Comparison of ENCODE assay signal across 8 cellular contexts in the genomic region with DNA sequence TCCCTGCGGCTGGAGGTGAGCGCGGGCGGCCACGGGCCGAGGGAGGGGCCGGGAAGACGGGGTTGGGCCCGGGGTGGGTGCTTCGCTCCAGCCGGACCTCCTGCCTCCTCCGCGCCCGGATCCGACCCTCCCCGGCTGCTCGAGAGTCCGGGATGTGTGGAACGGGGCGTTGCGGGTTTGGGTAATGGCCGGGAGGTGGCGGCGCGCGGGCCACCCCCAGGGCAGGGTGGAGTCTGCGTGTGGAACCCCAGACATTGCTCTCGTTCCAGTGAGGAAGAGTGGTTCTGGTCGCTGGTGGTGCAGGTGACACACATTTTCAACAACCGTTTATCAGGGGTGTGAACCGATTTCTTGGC. TPM values are rescaled to one million over a fixed set of nuclear protein-coding genes. Genes with fewer than 3 reads are reported as not detected.
DNase-seq lines count a peak whose midpoint lies in the region; ATAC-seq, FAIRE-seq and TF ChIP-seq lines count a peak whose summit lies in the region.

No MANE protein-coding gene starts in this region.

- POLR2A ChIA-PET in A549 (lab: Yijun Ruan, JAX), result no interaction called here

- H3K9me3 ChIP-seq in A549, result no peaks in the 10 kb centered on the region

- H3K4me2 ChIP-seq in A549, result peak overlapping the region; percentile 74

- TF ChIP-seq EP300 in A549 (IDR thresholded peaks at IDR 0.05), result no peak

- CTCF ChIA-PET in A549 (lab: Yijun Ruan, JAX), result no interaction called here

- TF ChIP-seq RAD21 in A549 (conservative IDR thresholded peaks at IDR 0.05 in 1 of 2, IDR thresholded peaks at IDR 0.05 in 1 of 2), result no peak

- FAIRE-seq in A549 (lab: Jason Lieb, UNC) (no peak), GM12891 (lab: Jason Lieb, UNC) (peak; percentile 80)

- TF ChIP-seq POLR2A in A549 (IDR thresholded peaks at IDR 0.05; ENCODE audit: low read length) (no peak), GM12891 (IDR thresholded peaks at IDR 0.05; ENCODE audit: low read depth, low read length) (no peak)

- ATAC-seq in A549 (peak; percentile 69 to 76), HG02852 (IDR thresholded peaks at IDR 0.05; ENCODE audit: unreplicated experiment) (peak; percentile 49)

- peak overlapping the region; percentile 90 to 100 for H3K27ac ChIP-seq in A549
- peak overlapping the region; percentile 79 for H3K27ac ChIP-seq in angular gyrus (ENCODE audit: low read depth, low read length)

- peak in 1 of 2 experiments; percentile 14 for DNase-seq in A549 (ENCODE audit: low read depth in 1 of 2, low spot score in 1 of 2)
- DNase-seq in GM12891 (ENCODE audit: insufficient read length, low spot score), result no peak
- peak; percentile 12 for DNase-seq in NCI-H460 (ENCODE audit: extremely low read depth, low read depth)
- DNase-seq in stimulated activated CD4-positive, alpha-beta T cell treated with anti-CD3 and anti-CD28 coated beads, Interleukin-1b, Interleukin-23, amount 100 ng/mL, for 4 hours (ENCODE audit: low read depth in 2 of 2), result peak; percentile 9 to 48
- no peak for DNase-seq in NCI-H510A (lab: John Stamatoyannopoulos, UW)

- H3K4me3 ChIP-seq in A549, result peak overlapping the region; percentile 97
- peak overlapping the region; percentile 89 for H3K4me3 ChIP-seq in iPS-11a (ENCODE audit: low read depth, low read length)

- TF ChIP-seq CTCF in A549 (IDR thresholded peaks at IDR 0.05), result no peak

- WGBS in A549 (ENCODE audit: missing lambda C conversion rate), result 0% methylated on average over 1 of the region's 31 CpGs

- H3K4me1 ChIP-seq in A549, result 0 out of 3 replicates have a peak, but pooled peaks cover 2% of the 10 kb centered on the region

TF ChIP-seq in A549, 52 proteins besides CTCF, POLR2A, EP300 and RAD21:
- TF ChIP-seq HOXB5 (CRISPR knock-in tag; IDR thresholded peaks at IDR 0.05) (no peak), EHF (CRISPR knock-in tag; IDR thresholded peaks at IDR 0.05) (no peak), SMC3 (IDR thresholded peaks at IDR 0.05) (no peak)

TF ChIP-seq in GM12891, 5 proteins besides CTCF, POLR2A, EP300 and RAD21:
- TF ChIP-seq SPI1 (IDR thresholded peaks at IDR 0.05; ENCODE audit: low read depth, low read length) (no peak), PAX5 (IDR thresholded peaks at IDR 0.05; ENCODE audit: insufficient read depth, low read length, severe bottlenecking) (no peak), TAF1 (IDR thresholded peaks at IDR 0.05; ENCODE audit: low read depth, low read length) (no peak), POLR2AphosphoS5 (IDR thresholded peaks at IDR 0.05; ENCODE audit: low read depth, low read length) (no peak), POU2F2 (IDR thresholded peaks at IDR 0.05; ENCODE audit: low read depth, low read length) (no peak)

RNA-seq across cellular contexts. Expression of gene ARHGEF7, which starts 38.8 kb away (rescaled TPM):
- polyA plus RNA-seq in A549 (2011; rRNA removed), result 23.1 and 23.9 TPM in 2 replicates
- 10.1 and 12.0 TPM in 2 replicates for polyA plus RNA-seq in A549 (2012; cell fraction: cytosol; rRNA removed)
- 26.3 and 37.9 TPM in 2 replicates for polyA plus RNA-seq in A549 (2012; cell fraction: nucleus; rRNA removed)
- 21.1 to 23.2 TPM (median 21.4 TPM) in 3 replicates for polyA plus RNA-seq in A549 (2017; fragmentation: RNase III; extraction: RNeasy Plus Mini Kit Qiagen cat#74134 plus additional on column Dnase treatment)
- polyA minus RNA-seq in A549 (2011; rRNA and poly(A)+ RNA removed), result 30.8 and 31.0 TPM in 2 replicates
- 62.9 TPM for polyA plus RNA-seq in GM12891 (2012; ENCODE audit: low read depth, missing spikeins)
- 16.2 and 17.9 TPM in 2 replicates for total RNA-seq in NCI-H460 (2014; rRNA removed; shearing (Covaris generic))
- 15.7 and 17.4 TPM in 2 replicates for polyA plus RNA-seq in NCI-H460 (2014; cell fraction: nucleus; rRNA removed)

Comparison
In these comparisons a context has a peak if more than half of its experiments do, and no peak if none do; other contexts are left out.
1. DNase-seq: peak in NCI-H460 (single experiment) and stimulated activated CD4-positive, alpha-beta T cell treated with anti-CD3 and anti-CD28 coated beads, Interleukin-1b, Interleukin-23, amount 100 ng/mL, for 4 hours (2 of 2); none in GM12891 (single experiment) and NCI-H510A (single experiment).